In genomic region chr6:98800866-98801265, GRCh38 we compare ENCODE assay signal across 27 cellular contexts. TPM values are rescaled to one million over a fixed set of nuclear protein-coding genes. Genes with fewer than 3 reads are reported as not detected.
"Had no signal": no experiment of that assay in that cellular context is flagged by ENCODE, and none has a peak within 500 bp of the region (broad histone marks: within the 10 kb centered on the region; RNA-seq: fewer than 3 reads in every experiment).

No MANE protein-coding gene starts in this region.

- H3K79me2 ChIP-seq: parathyroid adenoma had no signal

- H2AFZ ChIP-seq: neural progenitor cell, parathyroid adenoma had no signal

- H3K4me2 ChIP-seq: neural progenitor cell had no signal

- FAIRE-seq: small intestine had no signal

- H3K27me3 ChIP-seq: neural progenitor cell, ovary, right lobe of liver, sigmoid colon, thyroid gland, upper lobe of right lung, vagina had no signal

- H3K36me3 ChIP-seq: neural progenitor cell, ovary, right lobe of liver, sigmoid colon, stomach, thoracic aorta, thyroid gland, tibial nerve, upper lobe of right lung, vagina had no signal

- H3K9ac ChIP-seq: neural progenitor cell, parathyroid adenoma had no signal

- H3K9me3 ChIP-seq: ovary, right lobe of liver, sigmoid colon, thoracic aorta, thyroid gland, tibial nerve, upper lobe of right lung, vagina had no signal

- H3K4me3 ChIP-seq: neural progenitor cell, ovary, psoas muscle, right lobe of liver, sigmoid colon, stomach, thoracic aorta, thyroid gland, tibial nerve, upper lobe of right lung, vagina had no signal

- H3K4me1 ChIP-seq: parathyroid adenoma, psoas muscle, right lobe of liver, sigmoid colon, stomach, thyroid gland, tibial nerve, upper lobe of right lung, vagina had no signal

- H3K27ac ChIP-seq: neural progenitor cell, ovary, parathyroid adenoma, psoas muscle, right lobe of liver, sigmoid colon, stomach, thoracic aorta, thyroid gland, tibial nerve, upper lobe of right lung, vagina had no signal

- DNase-seq: naive thymus-derived CD4-positive, alpha-beta T cell; natural killer cell; occipital lobe; ovary; posterior cingulate gyrus; psoas muscle; right cardiac atrium; right lobe of liver; sigmoid colon; small intestine; stimulated activated CD4-positive, alpha-beta T cell treated with anti-CD3 and anti-CD28 coated beads, Interleukin-15, amount 100 ng/mL, for 24 hours; stimulated activated CD4-positive, alpha-beta T cell treated with anti-CD3 and anti-CD28 coated beads, Interleukin-2, amount 100 ng/mL, for 24 hours; stimulated activated CD4-positive, alpha-beta T cell treated with anti-CD3 and anti-CD28 coated beads, Interleukin-2, amount 100 ng/mL, for 48 hours; stimulated activated CD4-positive, alpha-beta T cell treated with anti-CD3 and anti-CD28 coated beads, Interleukin-4, amount 100 ng/mL, for 24 hours; stimulated activated naive B cell treated with anti-CD40 and anti-IgM and Interleukin-4, amounts not matched to agents 10 μg/mL and 1 μg/mL and 100 μg/mL, for 72 hours; stimulated activated naive CD4-positive, alpha-beta T cell treated with Interleukin-2 at 50 U/mL for 16 hours; stomach; thyroid gland; upper lobe of right lung had no signal

RNA-seq across cellular contexts. Expression of gene POU3F2, which starts 33.5 kb away (rescaled TPM):
- total RNA-seq: naive thymus-derived CD4-positive, alpha-beta T cell; natural killer cell; osteoblast; ovary; psoas muscle; renal cortical epithelial cell; right cardiac atrium; right lobe of liver; sigmoid colon; subcutaneous adipose tissue; thoracic aorta; thyroid gland; upper lobe of right lung; vagina had no signal
- polyA plus RNA-seq: naive thymus-derived CD4-positive, alpha-beta T cell; sigmoid colon; small intestine; stomach had no signal
